In the genomic region with DNA sequence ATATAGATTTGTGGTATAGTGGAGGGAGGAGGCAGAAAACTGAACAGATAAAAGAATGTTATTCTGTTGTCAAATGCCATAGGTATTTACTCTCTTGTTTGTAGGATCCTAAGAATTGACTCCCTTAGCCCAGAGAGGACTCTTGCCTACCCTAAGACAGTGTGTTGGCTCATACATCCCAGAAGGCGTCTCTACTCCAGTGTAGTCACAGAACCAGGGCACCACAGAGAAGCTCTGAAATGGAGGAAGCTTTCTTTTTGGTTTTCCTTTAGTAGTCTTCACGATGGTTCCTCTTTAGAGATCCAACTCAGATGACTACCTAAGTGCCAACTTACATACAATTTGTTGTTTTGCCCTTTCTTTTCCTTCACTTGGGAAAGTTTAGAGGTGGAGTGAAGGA, we compare ENCODE assay signal across 22 cellular contexts. TPM values are rescaled to one million over a fixed set of nuclear protein-coding genes. Genes with fewer than 3 reads are reported as not detected.
A peak's percentile ranks its signal among the peaks of the same experiment; 100 is the strongest.
DNase-seq lines count a peak whose midpoint lies in the region; ATAC-seq and TF ChIP-seq lines count a peak whose summit lies in the region.
"Had no signal": no experiment of that assay in that cellular context is flagged by ENCODE, and none has a peak within 500 bp of the region (broad histone marks: within the 10 kb centered on the region; RNA-seq: fewer than 3 reads in every experiment).

No MANE protein-coding gene starts in this region.

- peak overlapping the region; percentile 44 for H3K4me3 Mint-ChIP-seq in activated T-helper 17 cell treated with anti-CD3 and anti-CD28 coated beads, Interleukin-2, amount 50 U/mL, for 72 hours
- no peak overlapping the region for H3K4me3 Mint-ChIP-seq in mesothelial cell of epicardium
- H3K4me3 Mint-ChIP-seq: T-helper 1 cell treated with Interleukin-12 subunit alpha and Interleukin-12 subunit beta and Interleukin-4 antibody, amounts not matched to agents 30 μg/mL and 1 μg/mL, for 36 hours had no signal

- no peak for TF ChIP-seq CTCF in HEK293 (tag by site-specific recombination; IDR thresholded peaks at IDR 0.05)
- TF ChIP-seq CTCF in mesothelial cell of epicardium (IDR thresholded peaks at IDR 0.05; ENCODE audit: unreplicated experiment) = no peak

- H3K36me3 Mint-ChIP-seq in activated naive CD4-positive, alpha-beta T cell treated with anti-CD3 and anti-CD28 coated beads, Interleukin-2, amount 50 U/mL, for 72 hours = peaks cover 23 to 44% of the 10 kb centered on the region in 2 donors
- peaks cover 80% of the 10 kb centered on the region for H3K36me3 Mint-ChIP-seq in activated T-helper 17 cell treated with anti-CD3 and anti-CD28 coated beads, Interleukin-2, amount 50 U/mL, for 72 hours (ENCODE audit: low read depth)
- peaks cover 2% of the 10 kb centered on the region for H3K36me3 Mint-ChIP-seq in mesothelial cell of epicardium

- H3K9me3 Mint-ChIP-seq in activated naive CD4-positive, alpha-beta T cell treated with anti-CD3 and anti-CD28 coated beads, Interleukin-2, amount 50 U/mL, for 72 hours = no peaks in the 10 kb centered on the region
- no peaks in the 10 kb centered on the region for H3K9me3 Mint-ChIP-seq in activated T-helper 17 cell treated with anti-CD3 and anti-CD28 coated beads, Interleukin-2, amount 50 U/mL, for 72 hours
- H3K9me3 Mint-ChIP-seq in mesothelial cell of epicardium = no peaks in the 10 kb centered on the region
- H3K9me3 Mint-ChIP-seq: T-helper 1 cell treated with Interleukin-12 subunit alpha and Interleukin-12 subunit beta and Interleukin-4 antibody, amounts not matched to agents 30 μg/mL and 1 μg/mL, for 36 hours had no signal

- peak overlapping the region; percentile 22 to 27 for H3K27ac Mint-ChIP-seq in activated naive CD4-positive, alpha-beta T cell treated with anti-CD3 and anti-CD28 coated beads, Interleukin-2, amount 50 U/mL, for 72 hours
- H3K27ac Mint-ChIP-seq in activated T-helper 17 cell treated with anti-CD3 and anti-CD28 coated beads, Interleukin-2, amount 50 U/mL, for 72 hours = peak overlapping the region; percentile 66
- no peak overlapping the region for H3K27ac Mint-ChIP-seq in mesothelial cell of epicardium
- H3K27ac Mint-ChIP-seq: T-helper 1 cell treated with Interleukin-12 subunit alpha and Interleukin-12 subunit beta and Interleukin-4 antibody, amounts not matched to agents 30 μg/mL and 1 μg/mL, for 36 hours had no signal

- no peak for ATAC-seq in activated naive CD4-positive, alpha-beta T cell treated with anti-CD3 and anti-CD28 coated beads, Interleukin-2, amount 50 U/mL, for 72 hours
- ATAC-seq in activated T-helper 17 cell treated with anti-CD3 and anti-CD28 coated beads, Interleukin-2, amount 50 U/mL, for 72 hours (replicated peaks) = no peak
- ATAC-seq in sciatic nerve = peak; percentile 26
- no peak for ATAC-seq in HG02852 (IDR thresholded peaks at IDR 0.05; ENCODE audit: unreplicated experiment)
- no peak for ATAC-seq in GM21529 (IDR thresholded peaks at IDR 0.05; ENCODE audit: unreplicated experiment)
- ATAC-seq: activated CD4-positive, CD25-positive, alpha-beta regulatory T cell treated with anti-CD3 and anti-CD28 coated beads, Interleukin-2, amount 50 U/mL, for 24 hours; gastrocnemius medialis; mucosa of descending colon had no signal

- intact Hi-C loops in sciatic nerve (cut with DNase I) = no loop called here

- no peak for DNase-seq in activated naive CD4-positive, alpha-beta T cell treated with anti-CD3 and anti-CD28 coated beads, Interleukin-2, amount 50 U/mL, for 72 hours (ENCODE audit: low spot score in 2 of 2)
- DNase-seq in activated naive CD4-positive, alpha-beta T cell treated with anti-CD3 and anti-CD28 coated beads, Interleukin-2, amount 50 U/mL, for 16 hours = no peak
- DNase-seq in sciatic nerve (ENCODE audit: low spot score) (no peak), mesothelial cell of epicardium (ENCODE audit: low spot score in 2 of 2, unreplicated experiment in 2 of 2) (no peak)
- DNase-seq: activated CD8-positive, alpha-beta memory T cell treated with anti-CD3 and anti-CD28 coated beads, Interleukin-2, amount 50 U/mL, for 4 hours; Caco-2; gastrocnemius medialis; GM23248; left colon; MM.1S; mucosa of descending colon; NCI-H187 treated with DMSO at 0.1 percent for 48 hours; NCI-H446 treated with DMSO at 0.1 percent for 48 hours; sigmoid colon; stimulated activated CD4-positive, alpha-beta T cell treated with anti-CD3 and anti-CD28 coated beads, Interleukin-1b, Interleukin-23, amount 100 ng/mL, for 48 hours had no signal

- H3K27ac ChIP-seq in HEK293 (ENCODE audit: extremely low read depth, low read depth, low read length) = no peak overlapping the region
- H3K27ac ChIP-seq: gastrocnemius medialis, GM23248, sigmoid colon had no signal

- H3K4me3 ChIP-seq in HEK293 (ENCODE audit: low read depth, low read length) = no peak overlapping the region
- H3K4me3 ChIP-seq: gastrocnemius medialis, GM23248, mucosa of descending colon, sigmoid colon had no signal

- POLR2A ChIA-PET in HEK293 (lab: Yijun Ruan, JAX) = interaction anchor here (0.7 kb wide), 1 partner anchor 69 kb away, joined by 3 read pairs; no protein-coding TSS in a partner anchor

- H3K9me3 ChIP-seq in HEK293 (ENCODE audit: control insufficient read depth, insufficient read depth, low read depth, low read length) = no peaks in the 10 kb centered on the region
- H3K9me3 ChIP-seq: Caco-2, gastrocnemius medialis, mucosa of descending colon, sigmoid colon had no signal

- CTCF ChIA-PET in HEK293 (lab: Yijun Ruan, JAX) = interaction anchor here (0.6 to 1.3 kb wide), 2 partner anchors 19 to 24 kb away, joined by 3 read pairs; no protein-coding TSS in a partner anchor

- H3K36me3 ChIP-seq in HEK293 (ENCODE audit: control insufficient read depth in 2 of 2, insufficient read depth in 1 of 2, low read length in 2 of 2) = no peaks in the 10 kb centered on the region
- H3K36me3 ChIP-seq: gastrocnemius medialis had no signal

- no peaks in the 10 kb centered on the region for H3K27me3 Mint-ChIP-seq in activated T-helper 17 cell treated with anti-CD3 and anti-CD28 coated beads, Interleukin-2, amount 50 U/mL, for 72 hours
- no peaks in the 10 kb centered on the region for H3K27me3 Mint-ChIP-seq in mesothelial cell of epicardium (ENCODE audit: low read depth)

- H3K4me1 ChIP-seq in HEK293 (ENCODE audit: control insufficient read depth, insufficient read depth, low read length) = no peaks in the 10 kb centered on the region
- H3K4me1 ChIP-seq: Caco-2 had no signal

- peaks cover 69% of the 10 kb centered on the region for H3K4me1 Mint-ChIP-seq in activated T-helper 17 cell treated with anti-CD3 and anti-CD28 coated beads, Interleukin-2, amount 50 U/mL, for 72 hours
- H3K4me1 Mint-ChIP-seq in mesothelial cell of epicardium = peaks cover 8% of the 10 kb centered on the region

TF ChIP-seq in HEK293, 187 proteins besides CTCF, POLR2A, EP300 and RAD21:
- TF ChIP-seq ZNF112 (tag by site-specific recombination; IDR thresholded peaks at IDR 0.05) = no peak
- 0 out of 2 replicates have a peak, but pooled peaks have one; percentile 36 for TF ChIP-seq PRDM1 (tag by site-specific recombination; IDR thresholded peaks at IDR 0.05)

RNA-seq across cellular contexts. Expression of a gene that starts 14.0 kb away (rescaled TPM):
- 10 to 100 TPM; 55.0 to 55.4 TPM for total RNA-seq in activated naive CD4-positive, alpha-beta T cell treated with anti-CD3 and anti-CD28 coated beads, Interleukin-2, amount 50 U/mL, for 72 hours
- total RNA-seq in activated T-helper 17 cell treated with anti-CD3 and anti-CD28 coated beads, Interleukin-2, amount 50 U/mL, for 72 hours = 10 to 100 TPM; 92.4 to 95.1 TPM
- 19.5 TPM for total RNA-seq in sciatic nerve
- total RNA-seq in mesothelial cell of epicardium = 0.14 to 0.25 TPM (median 0.16 TPM) in 3 replicates
- total RNA-seq: Caco-2, GM23248 had no signal

RNA-seq across cellular contexts. Expression of a gene that starts 35.0 kb away (rescaled TPM):
- total RNA-seq in activated naive CD4-positive, alpha-beta T cell treated with anti-CD3 and anti-CD28 coated beads, Interleukin-2, amount 50 U/mL, for 72 hours = 1 to 10 TPM; 2.0 to 8.4 TPM
- total RNA-seq in activated T-helper 17 cell treated with anti-CD3 and anti-CD28 coated beads, Interleukin-2, amount 50 U/mL, for 72 hours = 10 to 100 TPM in 1 of 2 donors, 1 to 10 TPM in 1; 8.7 to 10.1 TPM
- not detected for total RNA-seq in sciatic nerve
- total RNA-seq in mesothelial cell of epicardium = not detected in 3 replicates
- total RNA-seq: Caco-2, epithelial cell of proximal tubule, gastrocnemius medialis, GM23248 had no signal

Comparison
In these comparisons a context has a peak if more than half of its experiments do, and no peak if none do; other contexts are left out.
1. RNA of a gene that starts 14.0 kb away (total RNA-seq): 92.4 to 95.1 TPM in activated T-helper 17 cell treated with anti-CD3 and anti-CD28 coated beads, Interleukin-2, amount 50 U/mL, for 72 hours, 55.0 to 55.4 TPM in activated naive CD4-positive, alpha-beta T cell treated with anti-CD3 and anti-CD28 coated beads, Interleukin-2, amount 50 U/mL, for 72 hours and 19.5 TPM in sciatic nerve (single experiment); 0.14 to 0.25 TPM in mesothelial cell of epicardium; every median in the first group is over 10 times any median in the second.